8 cellular contexts compared by ENCODE assay signal in the genomic region with DNA sequence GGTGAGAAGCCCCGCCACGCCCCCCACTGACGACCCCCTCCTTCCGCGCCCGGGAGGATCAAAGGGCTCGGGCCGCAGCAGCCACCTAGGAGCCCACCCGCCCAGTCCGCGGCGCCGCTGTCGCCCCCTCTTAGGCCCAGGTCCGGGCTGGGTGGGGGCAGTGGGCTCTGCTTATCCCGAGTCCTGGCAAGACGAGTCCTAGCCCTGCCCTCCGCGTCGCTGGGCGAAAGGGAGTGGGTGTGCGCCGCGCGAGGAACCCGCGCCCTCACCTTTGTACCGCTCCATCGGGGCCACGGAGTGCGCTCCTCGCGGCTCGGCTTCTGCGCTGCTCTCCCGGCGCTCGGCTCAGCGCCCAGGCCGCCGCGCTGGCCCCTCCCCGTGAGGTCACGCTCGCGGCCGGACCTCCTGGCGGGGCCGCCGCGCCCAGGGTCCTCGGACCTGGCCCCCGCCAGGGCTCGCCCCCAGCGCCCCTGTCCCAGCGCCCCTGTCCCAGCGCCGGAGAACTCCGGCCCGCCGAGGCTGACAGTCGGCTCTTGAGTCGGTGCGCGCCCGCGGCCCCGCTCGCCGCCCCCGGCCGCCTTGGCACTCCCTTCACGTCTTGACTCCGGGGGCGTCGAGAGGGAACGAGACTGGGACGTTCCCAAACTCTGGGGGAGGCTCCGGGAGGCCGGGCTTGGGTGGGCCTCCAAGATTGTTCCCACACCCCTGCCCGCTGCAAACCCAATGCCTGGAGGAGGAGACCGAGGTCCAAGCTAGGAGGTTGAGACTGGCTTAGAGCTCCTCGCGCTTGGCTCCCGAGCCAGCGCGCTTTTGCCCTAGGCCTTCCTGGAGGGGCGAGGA. TPM values are rescaled to one million over a fixed set of nuclear protein-coding genes. Genes with fewer than 3 reads are reported as not detected.
DNase-seq lines count a peak whose midpoint lies in the region; ATAC-seq and TF ChIP-seq lines count a peak whose summit lies in the region.

A gene with protein sequence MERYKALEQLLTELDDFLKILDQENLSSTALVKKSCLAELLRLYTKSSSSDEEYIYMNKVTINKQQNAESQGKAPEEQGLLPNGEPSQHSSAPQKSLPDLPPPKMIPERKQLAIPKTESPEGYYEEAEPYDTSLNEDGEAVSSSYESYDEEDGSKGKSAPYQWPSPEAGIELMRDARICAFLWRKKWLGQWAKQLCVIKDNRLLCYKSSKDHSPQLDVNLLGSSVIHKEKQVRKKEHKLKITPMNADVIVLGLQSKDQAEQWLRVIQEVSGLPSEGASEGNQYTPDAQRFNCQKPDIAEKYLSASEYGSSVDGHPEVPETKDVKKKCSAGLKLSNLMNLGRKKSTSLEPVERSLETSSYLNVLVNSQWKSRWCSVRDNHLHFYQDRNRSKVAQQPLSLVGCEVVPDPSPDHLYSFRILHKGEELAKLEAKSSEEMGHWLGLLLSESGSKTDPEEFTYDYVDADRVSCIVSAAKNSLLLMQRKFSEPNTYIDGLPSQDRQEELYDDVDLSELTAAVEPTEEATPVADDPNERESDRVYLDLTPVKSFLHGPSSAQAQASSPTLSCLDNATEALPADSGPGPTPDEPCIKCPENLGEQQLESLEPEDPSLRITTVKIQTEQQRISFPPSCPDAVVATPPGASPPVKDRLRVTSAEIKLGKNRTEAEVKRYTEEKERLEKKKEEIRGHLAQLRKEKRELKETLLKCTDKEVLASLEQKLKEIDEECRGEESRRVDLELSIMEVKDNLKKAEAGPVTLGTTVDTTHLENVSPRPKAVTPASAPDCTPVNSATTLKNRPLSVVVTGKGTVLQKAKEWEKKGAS (minus strand): TSS at position 332 of the 840 bp plus-strand sequence. CDS start 47 bp downstream, at position 285.

- DNase-seq in SJCRH30, result no peak
- no peak for DNase-seq in foreskin keratinocyte
- DNase-seq in osteocyte (ENCODE audit: extremely low spot score, unreplicated experiment), result no peak
- no peak for DNase-seq in NCI-H226
- DNase-seq in GF-D8 (lab: John Stamatoyannopoulos, UW), result no peak
- DNase-seq in inferior parietal cortex (ENCODE audit: extremely low spot score), result no peak

- no peaks in the 10 kb centered on the region for H3K9me3 Mint-ChIP-seq in osteocyte (ENCODE audit: unreplicated experiment)

- peaks cover 44% of the 10 kb centered on the region for H3K4me1 Mint-ChIP-seq in osteocyte (ENCODE audit: unreplicated experiment)

- ATAC-seq in GM19455 (IDR thresholded peaks at IDR 0.05; ENCODE audit: unreplicated experiment) (peak; percentile 53), foreskin keratinocyte (peak; percentile 61), HG03378 (IDR thresholded peaks at IDR 0.05; ENCODE audit: unreplicated experiment) (no peak)

- H3K36me3 ChIP-seq in SJCRH30, result no peaks in the 10 kb centered on the region

- H3K4me3 Mint-ChIP-seq in osteocyte (ENCODE audit: unreplicated experiment), result peak within 1 kb of the TSS; percentile 85

- no peaks in the 10 kb centered on the region for H3K9me3 ChIP-seq in SJCRH30 (replicated peaks)

- no peaks in the 10 kb centered on the region; the same call in 1 of the 2 replicates for H3K27me3 ChIP-seq in SJCRH30
- H3K27me3 ChIP-seq in foreskin keratinocyte, result no peaks in the 10 kb centered on the region

- peaks cover 10% of the 10 kb centered on the region for H3K4me1 ChIP-seq in SJCRH30
- peaks cover 22% of the 10 kb centered on the region for H3K4me1 ChIP-seq in foreskin keratinocyte

- H3K27ac ChIP-seq in SJCRH30 (peak within 1 kb of the TSS; percentile 27; the same call in 1 of the 2 replicates), foreskin keratinocyte (peak within 1 kb of the TSS; percentile 89)

- peak within 1 kb of the TSS; percentile 54 for H3K4me3 ChIP-seq in SJCRH30

- no peaks in the 10 kb centered on the region for H3K36me3 Mint-ChIP-seq in osteocyte (ENCODE audit: unreplicated experiment)

- TF ChIP-seq CTCF in foreskin keratinocyte (conservative IDR thresholded peaks at IDR 0.05) (no peak), osteocyte (IDR thresholded peaks at IDR 0.05) (no peak)

- H3K27ac Mint-ChIP-seq in osteocyte (ENCODE audit: unreplicated experiment), result peak within 1 kb of the TSS; percentile 82

- H3K27me3 Mint-ChIP-seq in osteocyte (ENCODE audit: unreplicated experiment), result no peaks in the 10 kb centered on the region

RNA-seq across cellular contexts. Expression of the gene that starts here (rescaled TPM):
- 1.8 and 2.2 TPM in 2 replicates for total RNA-seq in SJCRH30 (2014; rRNA removed; shearing (Covaris generic))
- total RNA-seq in foreskin keratinocyte, result 53.8 and 58.4 TPM in 2 replicates
- polyA plus RNA-seq in foreskin keratinocyte, result 24.2 and 24.6 TPM in 2 replicates
- 4.0 and 5.7 TPM in 2 replicates for total RNA-seq in osteocyte
